8 cellular contexts compared by ENCODE assay signal in genomic region chr12:112381421-112381897, GRCh38. TPM values are rescaled to one million over a fixed set of nuclear protein-coding genes. Genes with fewer than 3 reads are reported as not detected.
DNase-seq lines count a peak whose midpoint lies in the region; ATAC-seq, FAIRE-seq and TF ChIP-seq lines count a peak whose summit lies in the region.

No MANE protein-coding gene starts in this region.

- no peaks in the 10 kb centered on the region for H3K9me3 Mint-ChIP-seq in immature natural killer cell

- H3K4me1 ChIP-seq in Panc1 (ENCODE audit: control insufficient read depth, insufficient read depth, low read length) = peaks cover 7% of the 10 kb centered on the region
- peaks cover 16 to 26% of the 10 kb centered on the region in 2 experiments for H3K4me1 ChIP-seq in K562 (replicated peaks in 1 of 2; ENCODE audit: control insufficient read depth in 2 of 2, insufficient read depth in 2 of 2, low read length in 2 of 2)

- H3K4me3 Mint-ChIP-seq in immature natural killer cell = peak overlapping the region; percentile 88 to 94 (median 90)

- CTCF ChIA-PET in Panc1 (lab: Charles Lee) (no interaction called here), K562 (lab: Yijun Ruan, JAX; ENCODE audit: low intra/inter-chr PET ratio) (no interaction called here)

- POLR2A ChIA-PET in Panc1 (lab: Charles Lee) (no interaction called here), K562 (lab: Yijun Ruan, JAX) (no interaction called here)

- BruUV-seq in Panc1 (replicated peaks; lab: Mats Ljungman, UMichigan) (no TSS peak), K562 (replicated peaks; lab: Mats Ljungman, UMichigan) (no TSS peak)

- H3K79me2 ChIP-seq in K562 (ENCODE audit: control insufficient read depth, insufficient read depth, low read length) = peaks cover 54% of the 10 kb centered on the region

- peak overlapping the region; percentile 78 to 97 for H3K9ac ChIP-seq in K562 (ENCODE audit: insufficient read depth in 1 of 2, low read depth in 2 of 2, low read length in 2 of 2)

- peak; percentile 26 for ATAC-seq in GM18520 (IDR thresholded peaks at IDR 0.05; ENCODE audit: unreplicated experiment)
- peak; percentile 53 for ATAC-seq in HG03045 (IDR thresholded peaks at IDR 0.05; ENCODE audit: unreplicated experiment)
- peak; percentile 48 for ATAC-seq in Panc1
- peak; percentile 59 for ATAC-seq in K562

- in situ Hi-C loops in Panc1 (cut with HindIII; ENCODE audit: low pct_unique_long_range_greater_than_20kb, low sequenced_read_pairs) (no loop called here), K562 (cut with MboI) (no loop called here)

- 0 out of 2 replicates have a peak, but pooled peaks cover 7% of the 10 kb centered on the region for H4K20me1 ChIP-seq in K562 (replicated peaks; ENCODE audit: control insufficient read depth, insufficient read depth, low read length)

- peak overlapping the region; percentile 76 to 93 (median 86) for H3K27ac Mint-ChIP-seq in immature natural killer cell

- H3K9me1 ChIP-seq in K562 (ENCODE audit: control insufficient read depth, insufficient read depth, low read length) = no peaks in the 10 kb centered on the region

- FAIRE-seq in K562 (lab: Jason Lieb, UNC) = no peak

- 4% methylated on average over 5 of the region's 35 CpGs for WGBS in K562 (ENCODE audit: insufficient coverage, low coverage, missing lambda C conversion rate)

- no peak for TF ChIP-seq EP300 in K562 (IDR thresholded peaks at IDR 0.05; ENCODE audit: low read length)

- H3K9me3 ChIP-seq in Panc1 (ENCODE audit: control insufficient read depth, insufficient read depth, low read depth, low read length) = no peaks in the 10 kb centered on the region
- no peaks in the 10 kb centered on the region for H3K9me3 ChIP-seq in K562 (replicated peaks; ENCODE audit: control insufficient read depth, insufficient read depth, low read depth, low read length)

- no peak for TF ChIP-seq POLR2A in K562 (conservative IDR thresholded peaks at IDR 0.05)

- H3K4me1 Mint-ChIP-seq in immature natural killer cell = peaks cover 21 to 33% of the 10 kb centered on the region in 2 donors

- no peak for TF ChIP-seq RAD21 in K562 (CRISPR knock-in tag; conservative IDR thresholded peaks at IDR 0.05 in 1 of 2, IDR thresholded peaks at IDR 0.05 in 1 of 2)

- H3K27me3 ChIP-seq in Panc1 (ENCODE audit: control insufficient read depth, insufficient read depth, low read length) = no peaks in the 10 kb centered on the region
- no peaks in the 10 kb centered on the region for H3K27me3 ChIP-seq in K562 (ENCODE audit: control insufficient read depth in 2 of 2, insufficient read depth in 2 of 2, low read length in 2 of 2)

- peak overlapping the region; percentile 88 for H3K4me2 ChIP-seq in K562 (ENCODE audit: insufficient read depth, low read length)

- H3K4me3 ChIP-seq in Panc1 (ENCODE audit: low read depth in 2 of 2, low read length in 2 of 2) (peak overlapping the region; percentile 78 to 83), K562 (peak overlapping the region; percentile 98)

- no peaks in the 10 kb centered on the region; the same call in 1 of the 2 replicates for H3K36me3 ChIP-seq in Panc1 (ENCODE audit: control insufficient read depth, insufficient read depth, low read length)
- H3K36me3 ChIP-seq in K562 (ENCODE audit: control insufficient read depth, insufficient read depth, low read length) = no peaks in the 10 kb centered on the region; the same call in 2 of the 3 replicates

- peak; percentile 37 for DNase-seq in 8988T
- no peak for DNase-seq in Panc1 (ENCODE audit: low read depth, low spot score)
- DNase-seq in K562 (ENCODE audit: extremely low read depth in 1 of 4, low spot score in 3 of 4) = peak in 1 of 4 experiments; percentile 39
- peak; percentile 55 to 63 (median 59) for DNase-seq in immature natural killer cell
- peak; percentile 38 to 42 for DNase-seq in stimulated activated CD4-positive, alpha-beta T cell treated with anti-CD3 and anti-CD28 coated beads, Interleukin-2, amount 100 ng/mL, for 24 hours
- no peak for DNase-seq in NCI-H226

- peaks cover 2 to 13% (median 6%) of the 10 kb centered on the region in 3 donors for H3K27me3 Mint-ChIP-seq in immature natural killer cell (ENCODE audit: low read depth in 3 of 3)

- intact Hi-C loops in Panc1 (cut with micrococcal nuclease; ENCODE audit: unreplicated experiment) (no loop called here), K562 (cut with micrococcal nuclease) (loop anchor here (10.0 kb wide), 2 partner anchors 267 to 367 kb away; partner anchors contain the start of genes ERP29 and TMEM116)

- H3K27ac ChIP-seq in Panc1 (ENCODE audit: low read length) = peak overlapping the region; percentile 81
- H3K27ac ChIP-seq in K562 (ENCODE audit: extremely low read depth, low read depth, low read length) = peak overlapping the region; percentile 89

- H2AFZ ChIP-seq in K562 (ENCODE audit: low read depth, low read length) = peak overlapping the region; percentile 67

- no peaks in the 10 kb centered on the region for H3K36me3 Mint-ChIP-seq in immature natural killer cell

- TF ChIP-seq CTCF in Panc1 (IDR thresholded peaks at IDR 0.05) (no peak), K562 (IDR thresholded peaks at IDR 0.05 in 2 of 3, conservative IDR thresholded peaks at IDR 0.05 in 1 of 3; ENCODE audit: insufficient read depth in 2 of 3, low read depth in 1 of 3, low read length in 3 of 3) (no peak)

RNA-seq across cellular contexts. Expression of gene HECTD4, which starts 0.8 kb away (rescaled TPM):
- total RNA-seq in Panc1 (2021; ENCODE audit: unreplicated experiment) (51.3 TPM), K562 (2014; rRNA removed) (8.4 and 12.5 TPM in 2 replicates), K562 (2014; rRNA removed; fragmentation: Illumina TruSeq; extraction: Trizol) (13.5 and 15.0 TPM in 2 replicates), K562 (2015; rRNA removed; fragmentation: Illumina TruSeq; extraction: Trizol) (15.6 and 17.3 TPM in 2 replicates), K562 (2021) (25.2 and 33.3 TPM in 2 replicates)
- polyA plus RNA-seq in Panc1 (2012; ENCODE audit: insufficient read length) = 48.4 TPM
- 228 and 304 TPM in 2 replicates for total RNA-seq in K562 (2011; cell fraction: chromatin; rRNA removed; ENCODE audit: low replicate concordance)
- 113 and 121 TPM in 2 replicates for total RNA-seq in K562 (2011; cell fraction: nucleolus; rRNA removed)
- 142 and 162 TPM in 2 replicates for total RNA-seq in K562 (2011; cell fraction: nucleoplasm; rRNA removed)
- polyA plus RNA-seq in K562 (2011; rRNA removed) (11.0 and 16.1 TPM in 2 replicates), K562 (2014; fragmentation: Illumina TruSeq; extraction: Trizol) (13.6 and 14.6 TPM in 2 replicates), K562 (2014; fragmentation: Nextera tagmentation; extraction: Ambion mirVana) (1 to 10 TPM; 3.5 to 4.5 TPM), K562 (2014; rRNA removed) (11.5 and 14.7 TPM in 2 replicates), immature natural killer cell (1 to 10 TPM in 2 of 3 donors, under 1 TPM in 1; 0.76 to 8.5 (median 2.6) TPM)
- 6.2 and 6.6 TPM in 2 replicates for polyA plus RNA-seq in K562 (2011; cell fraction: cytosol; rRNA removed)
- 57.5 and 62.2 TPM in 2 replicates for polyA plus RNA-seq in K562 (2011; cell fraction: nucleus; rRNA removed)
- 17.5 and 22.3 TPM in 2 replicates for polyA plus RNA-seq in K562 (2012)
- 56.9 and 62.2 TPM in 2 replicates for polyA minus RNA-seq in K562 (2011; rRNA and poly(A)+ RNA removed)
- 24.2 and 31.3 TPM in 2 replicates for polyA minus RNA-seq in K562 (2011; cell fraction: cytosol; rRNA and poly(A)+ RNA removed)
- 47.9 and 93.0 TPM in 2 replicates for polyA minus RNA-seq in K562 (2011; cell fraction: nucleus; rRNA and poly(A)+ RNA removed)

RNA-seq across cellular contexts. Expression of gene RPL6, which starts 27.9 kb away (rescaled TPM):
- total RNA-seq in Panc1 (2021; ENCODE audit: unreplicated experiment) (969 TPM), K562 (2014; rRNA removed) (1,529 and 1,811 TPM in 2 replicates), K562 (2014; rRNA removed; fragmentation: Illumina TruSeq; extraction: Trizol) (3,099 and 3,427 TPM in 2 replicates), K562 (2015; rRNA removed; fragmentation: Illumina TruSeq; extraction: Trizol) (2,718 and 2,856 TPM in 2 replicates), K562 (2021) (1,959 and 2,095 TPM in 2 replicates)
- 707 TPM for polyA plus RNA-seq in Panc1 (2012; ENCODE audit: insufficient read length)
- total RNA-seq in K562 (2011; cell fraction: chromatin; rRNA removed; ENCODE audit: low replicate concordance) = 348 and 589 TPM in 2 replicates
- total RNA-seq in K562 (2011; cell fraction: nucleolus; rRNA removed) = 314 and 317 TPM in 2 replicates
- total RNA-seq in K562 (2011; cell fraction: nucleoplasm; rRNA removed) = 537 and 721 TPM in 2 replicates
- polyA plus RNA-seq in K562 (2011; rRNA removed) (2,667 and 2,691 TPM in 2 replicates), K562 (2014; fragmentation: Illumina TruSeq; extraction: Trizol) (2,543 and 3,103 TPM in 2 replicates), K562 (2014; fragmentation: Nextera tagmentation; extraction: Ambion mirVana) (1,000 to 10,000 TPM; 1,519 to 1,617 TPM), K562 (2014; rRNA removed) (2,156 and 2,396 TPM in 2 replicates), immature natural killer cell (100 to 1,000 TPM; 212 to 435 (median 395) TPM)
- polyA plus RNA-seq in K562 (2011; cell fraction: cytosol; rRNA removed) = 1,053 and 1,467 TPM in 2 replicates
- polyA plus RNA-seq in K562 (2011; cell fraction: nucleus; rRNA removed) = 536 and 802 TPM in 2 replicates
- polyA plus RNA-seq in K562 (2012) = 2,256 and 2,883 TPM in 2 replicates
- polyA minus RNA-seq in K562 (2011; rRNA and poly(A)+ RNA removed) = 731 and 844 TPM in 2 replicates
- polyA minus RNA-seq in K562 (2011; cell fraction: cytosol; rRNA and poly(A)+ RNA removed) = 462 and 473 TPM in 2 replicates
- 140 and 278 TPM in 2 replicates for polyA minus RNA-seq in K562 (2011; cell fraction: nucleus; rRNA and poly(A)+ RNA removed)

RNA-seq across cellular contexts. Expression of gene PTPN11, which starts 37.3 kb away (rescaled TPM):
- total RNA-seq in Panc1 (2021; ENCODE audit: unreplicated experiment) = 139 TPM
- 59.8 TPM for polyA plus RNA-seq in Panc1 (2012; ENCODE audit: insufficient read length)
- 24.8 and 82.7 TPM in 2 replicates for total RNA-seq in K562 (2011; cell fraction: chromatin; rRNA removed; ENCODE audit: low replicate concordance)
- 12.2 and 13.9 TPM in 2 replicates for total RNA-seq in K562 (2011; cell fraction: nucleolus; rRNA removed)
- 23.9 and 32.5 TPM in 2 replicates for total RNA-seq in K562 (2011; cell fraction: nucleoplasm; rRNA removed)
- 59.6 and 64.9 TPM in 2 replicates for total RNA-seq in K562 (2014; rRNA removed)
- total RNA-seq in K562 (2014; rRNA removed; fragmentation: Illumina TruSeq; extraction: Trizol) = 98.8 and 113 TPM in 2 replicates
- 92.7 and 100 TPM in 2 replicates for total RNA-seq in K562 (2015; rRNA removed; fragmentation: Illumina TruSeq; extraction: Trizol)
- total RNA-seq in K562 (2021) = 111 and 126 TPM in 2 replicates
- polyA plus RNA-seq in K562 (2011; rRNA removed) = 56.0 and 79.7 TPM in 2 replicates
- 36.0 and 44.8 TPM in 2 replicates for polyA plus RNA-seq in K562 (2011; cell fraction: cytosol; rRNA removed)
- 15.8 and 16.7 TPM in 2 replicates for polyA plus RNA-seq in K562 (2011; cell fraction: nucleus; rRNA removed)
- 41.2 and 58.2 TPM in 2 replicates for polyA plus RNA-seq in K562 (2012)
- polyA plus RNA-seq in K562 (2014; fragmentation: Illumina TruSeq; extraction: Trizol) = 72.8 and 83.0 TPM in 2 replicates
- polyA plus RNA-seq in K562 (2014; fragmentation: Nextera tagmentation; extraction: Ambion mirVana) = 10 to 100 TPM; 22.5 to 31.7 TPM
- polyA plus RNA-seq in K562 (2014; rRNA removed) = 50.5 and 52.5 TPM in 2 replicates
- polyA minus RNA-seq in K562 (2011; rRNA and poly(A)+ RNA removed) = 180 and 192 TPM in 2 replicates
- polyA minus RNA-seq in K562 (2011; cell fraction: cytosol; rRNA and poly(A)+ RNA removed) = 66.4 and 78.4 TPM in 2 replicates
- 14.3 and 24.5 TPM in 2 replicates for polyA minus RNA-seq in K562 (2011; cell fraction: nucleus; rRNA and poly(A)+ RNA removed)
- polyA plus RNA-seq in immature natural killer cell = 10 to 100 TPM; 53.7 to 85.4 (median 58.2) TPM

Comparison
In these comparisons a context has a peak if more than half of its experiments do, and no peak if none do; other contexts are left out.
1. DNase-seq: peak in 8988T (single experiment), immature natural killer cell (3 of 3) and stimulated activated CD4-positive, alpha-beta T cell treated with anti-CD3 and anti-CD28 coated beads, Interleukin-2, amount 100 ng/mL, for 24 hours (2 of 2); none in Panc1 (single experiment) and NCI-H226 (single experiment).
2. Peak in every context shown above with its lines, with median percentiles within 50 percentile points of each other: ATAC-seq.